In the genomic region with DNA sequence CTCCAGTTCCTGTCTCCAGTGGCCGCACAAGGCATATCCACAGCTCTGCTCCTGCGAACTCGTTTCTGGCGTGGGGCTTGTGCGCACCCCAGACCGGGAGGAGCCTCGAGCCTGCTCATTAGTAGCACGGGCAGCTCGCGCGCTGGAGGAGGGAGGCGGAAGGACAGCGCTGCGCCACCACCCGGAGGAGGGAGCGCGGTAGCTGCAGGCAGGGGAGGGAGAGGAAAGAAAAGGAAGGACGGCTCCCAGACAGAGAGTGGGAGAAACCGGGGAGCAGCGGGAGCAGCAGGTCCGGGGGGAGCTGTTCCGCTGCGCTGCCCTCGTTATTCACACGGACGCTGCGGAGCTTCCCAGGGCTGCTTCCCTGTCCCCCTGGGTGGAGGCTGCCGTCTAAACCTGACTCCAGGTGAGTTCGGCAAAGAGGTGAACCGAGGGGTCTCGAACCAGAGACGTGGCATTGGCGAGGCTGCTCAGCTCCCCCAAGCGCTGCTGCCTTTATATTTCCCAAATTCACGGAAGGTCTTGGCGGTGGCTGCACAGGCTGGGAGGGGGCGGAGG, we compare ENCODE assay signal across 8 cellular contexts.
A peak's percentile ranks its signal among the peaks of the same experiment; 100 is the strongest.
DNase-seq lines count a peak whose midpoint lies in the region; ATAC-seq and TF ChIP-seq lines count a peak whose summit lies in the region.

No MANE protein-coding gene starts in this region.

- peak overlapping the region; percentile 73 for H3K4me2 ChIP-seq in neural progenitor cell

- no peak overlapping the region for H3K27ac ChIP-seq in neural progenitor cell

- peak overlapping the region; percentile 16 for H3K4me3 ChIP-seq in epithelial cell of esophagus (ENCODE audit: low read length)
- peak overlapping the region; percentile 64 for H3K4me3 ChIP-seq in neural progenitor cell

- peak overlapping the region; percentile 89 for H3K4me3 Mint-ChIP-seq in neural progenitor cell

- H3K27me3 ChIP-seq in neural progenitor cell, result peaks cover 30% of the 10 kb centered on the region

- H3K79me2 ChIP-seq in neural progenitor cell (ENCODE audit: low read depth), result no peaks in the 10 kb centered on the region

- H3K27ac Mint-ChIP-seq in neural progenitor cell, result no peak overlapping the region
- no peak overlapping the region for H3K27ac Mint-ChIP-seq in activated naive CD4-positive, alpha-beta T cell treated with anti-CD3 and anti-CD28 coated beads, Interleukin-2, amount 50 U/mL, for 72 hours

- peak overlapping the region; percentile 93 for H2AFZ ChIP-seq in neural progenitor cell (replicated peaks)

- peaks cover 5% of the 10 kb centered on the region for H3K4me1 Mint-ChIP-seq in neural progenitor cell

- no peaks in the 10 kb centered on the region for H3K4me1 ChIP-seq in neural progenitor cell

- no peaks in the 10 kb centered on the region for H3K36me3 ChIP-seq in neural progenitor cell

- H3K9me3 ChIP-seq in neural progenitor cell (ENCODE audit: low read depth), result no peaks in the 10 kb centered on the region

- TF ChIP-seq CTCF in epithelial cell of esophagus (IDR thresholded peaks at IDR 0.05; ENCODE audit: insufficient read depth, low read depth, low read length, missing control alignments) (peak; percentile 37), neural progenitor cell (IDR thresholded peaks at IDR 0.05) (peak; percentile 54)

- DNase-seq in DMS53 (lab: John Stamatoyannopoulos, UW) (peak; percentile 72), NCI-H345 (lab: John Stamatoyannopoulos, UW) (peak; percentile 60), epithelial cell of esophagus (ENCODE audit: low read depth) (peak; percentile 46), neural progenitor cell (ENCODE audit: low spot score) (peak; percentile 88), GOT3 (lab: John Stamatoyannopoulos, UW) (no peak), activated gamma-delta T cell (lab: John Stamatoyannopoulos, UW) (no peak), RKO (ENCODE audit: low spot score) (no peak)
- DNase-seq in activated naive CD4-positive, alpha-beta T cell treated with anti-CD3 and anti-CD28 coated beads, Interleukin-2, amount 50 U/mL, for 72 hours (ENCODE audit: low spot score in 2 of 2), result no peak

- no peaks in the 10 kb centered on the region for H4K20me1 ChIP-seq in neural progenitor cell (ENCODE audit: low read depth)

- no peaks in the 10 kb centered on the region for H3K27me3 Mint-ChIP-seq in neural progenitor cell (ENCODE audit: insufficient read depth, low read depth)

- no peak overlapping the region for H3K9ac ChIP-seq in neural progenitor cell

- ATAC-seq in activated naive CD4-positive, alpha-beta T cell treated with anti-CD3 and anti-CD28 coated beads, Interleukin-2, amount 50 U/mL, for 72 hours, result no peak

- H3K36me3 Mint-ChIP-seq in neural progenitor cell, result no peaks in the 10 kb centered on the region
- H3K36me3 Mint-ChIP-seq in activated naive CD4-positive, alpha-beta T cell treated with anti-CD3 and anti-CD28 coated beads, Interleukin-2, amount 50 U/mL, for 72 hours, result peaks cover 6 to 11% of the 10 kb centered on the region in 2 donors

- H3K9me3 Mint-ChIP-seq in neural progenitor cell, result no peaks in the 10 kb centered on the region
- peaks cover 0 to 7% of the 10 kb centered on the region in 2 donors for H3K9me3 Mint-ChIP-seq in activated naive CD4-positive, alpha-beta T cell treated with anti-CD3 and anti-CD28 coated beads, Interleukin-2, amount 50 U/mL, for 72 hours

- H3F3A ChIP-seq in neural progenitor cell (ENCODE audit: low read depth), result no peaks in the 10 kb centered on the region

Comparison
In these comparisons a context has a peak if more than half of its experiments do, and no peak if none do; other contexts are left out.
1. DNase-seq: peak in DMS53 (single experiment), NCI-H345 (single experiment), epithelial cell of esophagus (single experiment) and neural progenitor cell (single experiment); none in GOT3 (single experiment), activated gamma-delta T cell (single experiment), activated naive CD4-positive, alpha-beta T cell treated with anti-CD3 and anti-CD28 coated beads, Interleukin-2, amount 50 U/mL, for 72 hours (0 of 2) and RKO (single experiment).